In genomic region chr11:12064136-12064953, GRCh38 we compare ENCODE assay signal across 19 cellular contexts. TPM values are rescaled to one million over a fixed set of nuclear protein-coding genes. Genes with fewer than 3 reads are reported as not detected.
DNase-seq lines count a peak whose midpoint lies in the region; ATAC-seq, FAIRE-seq and TF ChIP-seq lines count a peak whose summit lies in the region.
"Had no signal": no experiment of that assay in that cellular context is flagged by ENCODE, and none has a peak within 500 bp of the region (broad histone marks: within the 10 kb centered on the region; RNA-seq: fewer than 3 reads in every experiment).

No MANE protein-coding gene starts in this region.

- H2AFZ ChIP-seq in K562 (ENCODE audit: low read depth, low read length) (no peak overlapping the region), keratinocyte (ENCODE audit: control insufficient read depth, low read length) (no peak overlapping the region)

- H4K20me1 ChIP-seq in K562 (replicated peaks; ENCODE audit: control insufficient read depth, insufficient read depth, low read length): no peaks in the 10 kb centered on the region
- H4K20me1 ChIP-seq in keratinocyte (ENCODE audit: control insufficient read depth, extremely low read depth, insufficient read depth, low read length): no peaks in the 10 kb centered on the region

- H3K9me1 ChIP-seq in K562 (ENCODE audit: control insufficient read depth, insufficient read depth, low read length) (no peaks in the 10 kb centered on the region), keratinocyte (ENCODE audit: control insufficient read depth, extremely low read depth, insufficient read depth, low read length) (no peaks in the 10 kb centered on the region)

- dilution Hi-C loops in keratinocyte (cut with MboI; ENCODE audit: extremely low pct_ligation_motif_present, low sequenced_read_pairs): no loop called here

- BruUV-seq in K562 (replicated peaks; lab: Mats Ljungman, UMichigan): no TSS peak

- ATAC-seq in A549 (no peak), K562 (no peak), HG02759 (IDR thresholded peaks at IDR 0.05; ENCODE audit: unreplicated experiment) (no peak)
- ATAC-seq: HepG2 had no signal

- FAIRE-seq in A549 (lab: Jason Lieb, UNC): no peak
- no peak for FAIRE-seq in K562 (lab: Jason Lieb, UNC)
- peak; percentile 36 for FAIRE-seq in keratinocyte (lab: Jason Lieb, UNC)
- FAIRE-seq in kidney (lab: Jason Lieb, UNC): no peak
- FAIRE-seq: A204.1, GM12892, HepG2 had no signal

- TF ChIP-seq RAD21 in A549 (conservative IDR thresholded peaks at IDR 0.05 in 1 of 2, IDR thresholded peaks at IDR 0.05 in 1 of 2) (no peak), K562 (CRISPR knock-in tag; conservative IDR thresholded peaks at IDR 0.05 in 1 of 2, IDR thresholded peaks at IDR 0.05 in 1 of 2) (no peak)

- H3K36me3 Mint-ChIP-seq in HFFc6 (ENCODE audit: low read depth): peaks cover 9% of the 10 kb centered on the region; the same call in 1 of the 2 replicates

- H3K36me3 ChIP-seq in K562 (ENCODE audit: control insufficient read depth, insufficient read depth, low read length) (no peaks in the 10 kb centered on the region), keratinocyte (ENCODE audit: control insufficient read depth in 2 of 2, extremely low read depth in 1 of 2, insufficient read depth in 2 of 2, low read length in 2 of 2) (no peaks in the 10 kb centered on the region), kidney (ENCODE audit: control insufficient read depth in 1 of 2, insufficient read depth in 2 of 2, low read length in 2 of 2) (no peaks in the 10 kb centered on the region)
- H3K36me3 ChIP-seq: MG63 had no signal

- H3K27ac Mint-ChIP-seq in HFFc6: peak overlapping the region; percentile 42

- no peak overlapping the region for H3K4me3 Mint-ChIP-seq in HFFc6

- in situ Hi-C loops in K562 (cut with MboI): no loop called here

- H3K27me3 ChIP-seq in K562 (ENCODE audit: control insufficient read depth in 2 of 2, insufficient read depth in 2 of 2, low read length in 2 of 2) (no peaks in the 10 kb centered on the region), keratinocyte (ENCODE audit: control insufficient read depth, extremely low read depth, insufficient read depth, low read length) (no peaks in the 10 kb centered on the region)
- H3K27me3 ChIP-seq: MG63 had no signal

- H3K9me3 ChIP-seq in A549 (peaks cover 20% of the 10 kb centered on the region), K562 (replicated peaks; ENCODE audit: control insufficient read depth, insufficient read depth, low read depth, low read length) (no peaks in the 10 kb centered on the region), keratinocyte (ENCODE audit: control insufficient read depth, low read depth, low read length) (no peaks in the 10 kb centered on the region), kidney (ENCODE audit: control insufficient read depth in 1 of 2, low read length in 2 of 2) (no peaks in the 10 kb centered on the region)
- H3K9me3 ChIP-seq: SK-N-SH had no signal

- no peak overlapping the region for H3K4me2 ChIP-seq in A549
- no peak overlapping the region for H3K4me2 ChIP-seq in K562 (ENCODE audit: insufficient read depth, low read length)
- H3K4me2 ChIP-seq in keratinocyte (ENCODE audit: control insufficient read depth, extremely low read depth, insufficient read depth, low read depth, low read length): peak overlapping the region; percentile 35
- H3K4me2 ChIP-seq: SK-N-SH had no signal

- H3K27me3 Mint-ChIP-seq in HFFc6 (ENCODE audit: insufficient read depth): no peaks in the 10 kb centered on the region; the same call in none of the 2 replicates

- peaks cover 48% of the 10 kb centered on the region for H3K4me1 ChIP-seq in A549
- peaks cover 0 to 5% of the 10 kb centered on the region in 2 experiments; a peak in 2 of 5 replicates for H3K4me1 ChIP-seq in K562 (replicated peaks in 1 of 2; ENCODE audit: control insufficient read depth in 2 of 2, insufficient read depth in 2 of 2, low read length in 2 of 2)
- H3K4me1 ChIP-seq in keratinocyte (ENCODE audit: control insufficient read depth, extremely low read depth, insufficient read depth, low read length): peaks cover 40% of the 10 kb centered on the region
- peaks cover 0 to 7% of the 10 kb centered on the region in 2 donors for H3K4me1 ChIP-seq in kidney (ENCODE audit: control insufficient read depth in 1 of 2, insufficient read depth in 1 of 2, low read depth in 1 of 2, low read length in 2 of 2)

- TF ChIP-seq EP300 in A549 (IDR thresholded peaks at IDR 0.05) (no peak), K562 (IDR thresholded peaks at IDR 0.05; ENCODE audit: low read length) (no peak)

- peaks cover 52% of the 10 kb centered on the region for H3K4me1 Mint-ChIP-seq in HFFc6 (ENCODE audit: low read depth)

- H3K9ac ChIP-seq in K562 (ENCODE audit: insufficient read depth in 1 of 2, low read depth in 2 of 2, low read length in 2 of 2): no peak overlapping the region
- no peak overlapping the region for H3K9ac ChIP-seq in keratinocyte (ENCODE audit: control insufficient read depth, extremely low read depth, insufficient read depth, low read length)
- H3K9ac ChIP-seq in kidney (ENCODE audit: low read length in 2 of 2): no peak overlapping the region
- H3K9ac ChIP-seq: SK-N-SH had no signal

- H3K27ac ChIP-seq in A549 (peak overlapping the region; percentile 97), K562 (ENCODE audit: extremely low read depth, low read depth, low read length) (no peak overlapping the region), keratinocyte (ENCODE audit: control insufficient read depth, insufficient read depth, low read length) (peak overlapping the region; percentile 94), kidney (ENCODE audit: low read depth in 2 of 2, low read length in 2 of 2) (no peak overlapping the region)
- H3K27ac ChIP-seq: C4-2B had no signal

- intact Hi-C loops in K562 (cut with micrococcal nuclease) (no loop called here), kidney (cut with DNase I) (no loop called here)

- POLR2A ChIA-PET in A549 (lab: Yijun Ruan, JAX): no interaction called here
- POLR2A ChIA-PET in K562 (lab: Yijun Ruan, JAX): no interaction called here

- CTCF ChIA-PET in A549 (lab: Yijun Ruan, JAX): interaction anchor here (1.6 to 21.4 kb wide), 6 partner anchors 12 to 267 kb away, joined by 4 to 664 read pairs (median 34); no protein-coding TSS in a partner anchor
- CTCF ChIA-PET in K562 (lab: Yijun Ruan, JAX; ENCODE audit: low intra/inter-chr PET ratio): interaction anchor here (0.6 kb wide), 1 partner anchor 137 kb away, joined by 3 read pairs; no protein-coding TSS in a partner anchor

- TF ChIP-seq CTCF in A549 (IDR thresholded peaks at IDR 0.05) (no peak), HFFc6 (IDR thresholded peaks at IDR 0.05) (no peak), K562 (IDR thresholded peaks at IDR 0.05 in 2 of 3, conservative IDR thresholded peaks at IDR 0.05 in 1 of 3; ENCODE audit: insufficient read depth in 2 of 3, low read depth in 1 of 3, low read length in 3 of 3) (no peak), keratinocyte (optimal IDR thresholded peaks at IDR 0.05 in 1 of 3, IDR thresholded peaks at IDR 0.05 in 1 of 3, conservative IDR thresholded peaks at IDR 0.05 in 1 of 3; ENCODE audit: extremely low read depth in 1 of 3, insufficient read depth in 2 of 3, low read length in 3 of 3) (no peak), kidney (IDR thresholded peaks at IDR 0.05; ENCODE audit: borderline replicate concordance, extremely low read depth, insufficient read depth) (no peak)

- no peak overlapping the region for H3K4me3 ChIP-seq in A549
- H3K4me3 ChIP-seq in K562: no peak overlapping the region
- no peak overlapping the region for H3K4me3 ChIP-seq in keratinocyte (ENCODE audit: control insufficient read depth in 2 of 3, extremely low read depth in 1 of 3, insufficient read depth in 2 of 3, low read depth in 1 of 3, low read length in 3 of 3)
- no peak overlapping the region for H3K4me3 ChIP-seq in kidney (ENCODE audit: low read length in 2 of 2)
- H3K4me3 ChIP-seq: MG63 had no signal

- H3K9me3 Mint-ChIP-seq in HFFc6: peaks cover 7% of the 10 kb centered on the region; the same call in 1 of the 2 replicates

- no peaks in the 10 kb centered on the region for H3K79me2 ChIP-seq in K562 (ENCODE audit: control insufficient read depth, insufficient read depth, low read length)
- H3K79me2 ChIP-seq in keratinocyte (ENCODE audit: control insufficient read depth, insufficient read depth, low read length): no peaks in the 10 kb centered on the region

- 89% methylated on average over 7 of the region's 7 CpGs for WGBS in A549 (ENCODE audit: missing lambda C conversion rate)
- 21% methylated on average over 7 of the region's 7 CpGs for WGBS in K562 (ENCODE audit: insufficient coverage, low coverage, missing lambda C conversion rate)

- TF ChIP-seq POLR2A in A549 (IDR thresholded peaks at IDR 0.05; ENCODE audit: low read length) (no peak), K562 (conservative IDR thresholded peaks at IDR 0.05) (no peak)

- no peak for DNase-seq in A549 (ENCODE audit: low read depth in 1 of 2, low spot score in 1 of 2)
- no peak for DNase-seq in HFFc6
- DNase-seq in K562 (ENCODE audit: extremely low read depth in 1 of 4, low spot score in 3 of 4): no peak
- peak; percentile 75 for DNase-seq in keratinocyte (ENCODE audit: low read depth, low spot score)
- no peak for DNase-seq in T-helper 1 cell
- no peak for DNase-seq in NCI-H1105 (lab: John Stamatoyannopoulos, UW)
- no peak for DNase-seq in kidney
- DNase-seq: DMS153, GOT3, MG63, NCI-H1436 treated with DMSO at 0.1 percent for 48 hours, NCI-H2029 treated with DMSO at 0.1 percent for 48 hours, Right ventricle myocardium superior, SK-N-SH had no signal

RNA-seq across cellular contexts. Expression of gene MICAL2, which starts 46.0 kb away (rescaled TPM):
- polyA plus RNA-seq in A549 (2011; rRNA removed) (42.1 and 52.4 TPM in 2 replicates), A549 (2017; fragmentation: RNase III; extraction: RNeasy Plus Mini Kit Qiagen cat#74134 plus additional on column Dnase treatment) (39.8 to 43.6 TPM (median 43.5 TPM) in 3 replicates), K562 (2011; rRNA removed) (38.1 and 47.3 TPM in 2 replicates), K562 (2014; fragmentation: Illumina TruSeq; extraction: Trizol) (40.3 and 43.0 TPM in 2 replicates), K562 (2014; fragmentation: Nextera tagmentation; extraction: Ambion mirVana) (1 to 10 TPM; 4.7 to 5.9 TPM), K562 (2014; rRNA removed) (23.3 and 24.0 TPM in 2 replicates), keratinocyte (72.7 to 124 TPM (median 83.9 TPM) in 3 replicates), kidney (ENCODE audit: insufficient read depth, low read depth, low replicate concordance) (7.8 TPM)
- 19.3 and 22.9 TPM in 2 replicates for polyA plus RNA-seq in A549 (2012; cell fraction: cytosol; rRNA removed)
- 25.5 and 31.9 TPM in 2 replicates for polyA plus RNA-seq in A549 (2012; cell fraction: nucleus; rRNA removed)
- 104 and 112 TPM in 2 replicates for polyA minus RNA-seq in A549 (2011; rRNA and poly(A)+ RNA removed)
- 100 to 1,000 TPM; 199 to 252 (median 233) TPM for total RNA-seq in HFFc6 (2021; fragmentation: NEBNext Ultra II Directional; extraction: Animal tissue kit (Norgen Biotek cat#: 25700))
- 173 and 222 TPM in 2 replicates for total RNA-seq in K562 (2011; cell fraction: chromatin; rRNA removed; ENCODE audit: low replicate concordance)
- 77.0 and 99.7 TPM in 2 replicates for total RNA-seq in K562 (2011; cell fraction: nucleolus; rRNA removed)
- 107 and 133 TPM in 2 replicates for total RNA-seq in K562 (2011; cell fraction: nucleoplasm; rRNA removed)
- total RNA-seq in K562 (2014; rRNA removed) (33.6 and 42.7 TPM in 2 replicates), K562 (2014; rRNA removed; fragmentation: Illumina TruSeq; extraction: Trizol) (35.0 and 36.8 TPM in 2 replicates), K562 (2015; rRNA removed; fragmentation: Illumina TruSeq; extraction: Trizol) (22.9 and 23.7 TPM in 2 replicates), K562 (2021) (63.5 and 64.2 TPM in 2 replicates), kidney (64.5 TPM)
- 28.3 and 36.5 TPM in 2 replicates for polyA plus RNA-seq in K562 (2011; cell fraction: cytosol; rRNA removed)
- polyA plus RNA-seq in K562 (2011; cell fraction: nucleus; rRNA removed): 46.0 and 76.1 TPM in 2 replicates
- polyA plus RNA-seq in K562 (2012): 31.7 and 42.8 TPM in 2 replicates
- polyA minus RNA-seq in K562 (2011; rRNA and poly(A)+ RNA removed): 82.4 and 92.6 TPM in 2 replicates
- polyA minus RNA-seq in K562 (2011; cell fraction: cytosol; rRNA and poly(A)+ RNA removed): 47.4 and 54.4 TPM in 2 replicates
- 66.9 and 104 TPM in 2 replicates for polyA minus RNA-seq in K562 (2011; cell fraction: nucleus; rRNA and poly(A)+ RNA removed)
- polyA plus RNA-seq in keratinocyte (2011; ENCODE audit: low read depth): 172 TPM
- polyA plus RNA-seq in keratinocyte (2011; cell fraction: cytosol; rRNA removed): 76.6 and 79.2 TPM in 2 replicates
- 175 and 197 TPM in 2 replicates for polyA plus RNA-seq in keratinocyte (2011; cell fraction: nucleus; rRNA removed)
- 52.2 and 143 TPM in 2 replicates for polyA plus RNA-seq in keratinocyte (2012; ENCODE audit: low replicate concordance)
- 218 to 406 TPM (median 316 TPM) in 3 replicates for polyA minus RNA-seq in keratinocyte
- polyA minus RNA-seq in keratinocyte (2011; cell fraction: cytosol; rRNA and poly(A)+ RNA removed): 176 TPM
- polyA minus RNA-seq in keratinocyte (2011; cell fraction: nucleus; rRNA and poly(A)+ RNA removed): 292 and 558 TPM in 2 replicates

RNA-seq across cellular contexts. Expression of gene DKK3, which starts 55.9 kb away (rescaled TPM):
- 18.4 and 22.8 TPM in 2 replicates for polyA plus RNA-seq in A549 (2011; rRNA removed)
- polyA plus RNA-seq in A549 (2012; cell fraction: cytosol; rRNA removed): 6.0 and 6.2 TPM in 2 replicates
- 9.6 and 10.7 TPM in 2 replicates for polyA plus RNA-seq in A549 (2012; cell fraction: nucleus; rRNA removed)
- polyA plus RNA-seq in A549 (2017; fragmentation: RNase III; extraction: RNeasy Plus Mini Kit Qiagen cat#74134 plus additional on column Dnase treatment): 11.9 to 21.8 TPM (median 20.8 TPM) in 3 replicates
- 12.0 and 14.5 TPM in 2 replicates for polyA minus RNA-seq in A549 (2011; rRNA and poly(A)+ RNA removed)
- 100 to 1,000 TPM; 518 to 872 (median 646) TPM for total RNA-seq in HFFc6 (2021; fragmentation: NEBNext Ultra II Directional; extraction: Animal tissue kit (Norgen Biotek cat#: 25700))
- total RNA-seq in K562 (2011; cell fraction: chromatin; rRNA removed; ENCODE audit: low replicate concordance): not detected in 2 replicates
- not detected in 2 replicates for total RNA-seq in K562 (2011; cell fraction: nucleolus; rRNA removed)
- not detected in 2 replicates for total RNA-seq in K562 (2011; cell fraction: nucleoplasm; rRNA removed)
- not detected in 2 replicates for total RNA-seq in K562 (2014; rRNA removed)
- not detected in 2 replicates for total RNA-seq in K562 (2014; rRNA removed; fragmentation: Illumina TruSeq; extraction: Trizol)
- total RNA-seq in K562 (2015; rRNA removed; fragmentation: Illumina TruSeq; extraction: Trizol): not detected in 2 replicates
- 0.38 and 0.40 TPM in 2 replicates for total RNA-seq in K562 (2021)
- polyA plus RNA-seq in K562 (2011; rRNA removed): 0.14 TPM in 1 of 2 replicates, not detected in the other
- polyA plus RNA-seq in K562 (2011; cell fraction: cytosol; rRNA removed): not detected in 2 replicates
- polyA plus RNA-seq in K562 (2011; cell fraction: nucleus; rRNA removed): not detected in 2 replicates
- not detected in 2 replicates for polyA plus RNA-seq in K562 (2012)
- not detected in 2 replicates for polyA plus RNA-seq in K562 (2014; fragmentation: Illumina TruSeq; extraction: Trizol)
- not detected for polyA plus RNA-seq in K562 (2014; fragmentation: Nextera tagmentation; extraction: Ambion mirVana)
- 0.85 TPM in 1 of 2 replicates, not detected in the other for polyA plus RNA-seq in K562 (2014; rRNA removed)
- polyA minus RNA-seq in K562 (2011; rRNA and poly(A)+ RNA removed): not detected in 2 replicates
- not detected in 2 replicates for polyA minus RNA-seq in K562 (2011; cell fraction: cytosol; rRNA and poly(A)+ RNA removed)
- polyA minus RNA-seq in K562 (2011; cell fraction: nucleus; rRNA and poly(A)+ RNA removed): not detected in 2 replicates
- polyA plus RNA-seq in keratinocyte: 712 to 984 TPM (median 777 TPM) in 3 replicates
- polyA plus RNA-seq in keratinocyte (2011; ENCODE audit: low read depth): 449 TPM
- polyA plus RNA-seq in keratinocyte (2011; cell fraction: cytosol; rRNA removed): 673 and 675 TPM in 2 replicates
- 1,006 and 1,193 TPM in 2 replicates for polyA plus RNA-seq in keratinocyte (2011; cell fraction: nucleus; rRNA removed)
- 451 and 482 TPM in 2 replicates for polyA plus RNA-seq in keratinocyte (2012; ENCODE audit: low replicate concordance)
- 466 to 661 TPM (median 564 TPM) in 3 replicates for polyA minus RNA-seq in keratinocyte
- 657 TPM for polyA minus RNA-seq in keratinocyte (2011; cell fraction: cytosol; rRNA and poly(A)+ RNA removed)
- polyA minus RNA-seq in keratinocyte (2011; cell fraction: nucleus; rRNA and poly(A)+ RNA removed): 427 and 766 TPM in 2 replicates
- total RNA-seq in kidney: 59.5 TPM
- 49.6 TPM for polyA plus RNA-seq in kidney (ENCODE audit: insufficient read depth, low read depth, low replicate concordance)

Comparison
In these comparisons a context has a peak if more than half of its experiments do, and no peak if none do; other contexts are left out.
1. H3K27ac ChIP-seq: peak in A549 (2 of 2) and keratinocyte (single experiment); none in K562 (single experiment) and kidney (0 of 2).